ENCODE assay signal across 16 cellular contexts in the genomic region with DNA sequence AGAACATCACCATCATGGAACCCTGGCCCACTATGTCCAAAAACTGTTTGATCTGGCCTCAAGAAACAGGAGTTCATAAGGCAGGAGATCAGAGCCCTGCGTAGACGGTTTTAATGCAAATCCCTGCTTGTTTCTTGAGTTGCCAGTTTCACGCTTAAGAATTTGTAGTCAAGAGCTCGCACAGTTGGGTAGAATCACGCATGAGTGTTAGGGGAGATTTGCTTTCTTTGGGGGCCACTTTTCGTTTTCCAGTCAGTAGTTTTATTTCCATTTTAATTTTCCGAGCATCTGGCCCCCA. TPM values are rescaled to one million over a fixed set of nuclear protein-coding genes. Genes with fewer than 3 reads are reported as not detected.
"Had no signal": no experiment of that assay in that cellular context is flagged by ENCODE, and none has a peak within 500 bp of the region (broad histone marks: within the 10 kb centered on the region; RNA-seq: fewer than 3 reads in every experiment).

No MANE protein-coding gene starts in this region.

- H3K27me3 ChIP-seq: adrenal gland, gastrocnemius medialis, spleen, tibial nerve had no signal

- H3K9me3 ChIP-seq: adrenal gland, gastrocnemius medialis, psoas muscle, spleen, tibial nerve had no signal

- H3K36me3 Mint-ChIP-seq: activated CD4-positive, alpha-beta memory T cell treated with anti-CD3 and anti-CD28 coated beads for 36 hours; stimulated activated memory B cell treated with anti-CD40 and anti-IgM and Interleukin-4, amounts not matched to agents 10 μg/mL and 1 μg/mL and 100 μg/mL, for 72 hours had no signal

- H3K27me3 Mint-ChIP-seq: activated CD4-positive, alpha-beta memory T cell treated with anti-CD3 and anti-CD28 coated beads for 36 hours had no signal

- H3K36me3 ChIP-seq: adrenal gland, gastrocnemius medialis, spleen, tibial nerve had no signal

- H3K4me3 ChIP-seq: adrenal gland, coronary artery, gastrocnemius medialis, psoas muscle, spleen, tibial nerve had no signal

- FAIRE-seq: keratinocyte, TTC549 had no signal

- H3K4me3 Mint-ChIP-seq: activated CD4-positive, alpha-beta memory T cell treated with anti-CD3 and anti-CD28 coated beads for 36 hours; activated naive CD4-positive, alpha-beta T cell treated with anti-CD3 and anti-CD28 coated beads, Interleukin-2, amount 10 ng/mL, durations not matched to agents 7 days and 5 days; stimulated activated memory B cell treated with anti-CD40 and anti-IgM and Interleukin-4, amounts not matched to agents 10 μg/mL and 1 μg/mL and 100 μg/mL, for 72 hours had no signal

- H3K9me3 Mint-ChIP-seq: activated CD4-positive, alpha-beta memory T cell treated with anti-CD3 and anti-CD28 coated beads for 36 hours; activated naive CD4-positive, alpha-beta T cell treated with anti-CD3 and anti-CD28 coated beads, Interleukin-2, amount 10 ng/mL, durations not matched to agents 7 days and 5 days; stimulated activated memory B cell treated with anti-CD40 and anti-IgM and Interleukin-4, amounts not matched to agents 10 μg/mL and 1 μg/mL and 100 μg/mL, for 72 hours had no signal

- H3K27ac Mint-ChIP-seq: activated CD4-positive, alpha-beta memory T cell treated with anti-CD3 and anti-CD28 coated beads for 36 hours; activated naive CD4-positive, alpha-beta T cell treated with anti-CD3 and anti-CD28 coated beads, Interleukin-2, amount 10 ng/mL, durations not matched to agents 7 days and 5 days; stimulated activated memory B cell treated with anti-CD40 and anti-IgM and Interleukin-4, amounts not matched to agents 10 μg/mL and 1 μg/mL and 100 μg/mL, for 72 hours had no signal

- H3K27ac ChIP-seq: epithelial cell of prostate, psoas muscle had no signal

- H3K4me1 ChIP-seq: adrenal gland, gastrocnemius medialis, psoas muscle had no signal

RNA-seq across cellular contexts. Expression of a gene that starts 6.7 kb away (rescaled TPM):
- total RNA-seq: activated CD4-positive, alpha-beta memory T cell treated with anti-CD3 and anti-CD28 coated beads for 36 hours; gastrocnemius medialis; liver; myocyte; occipital lobe; psoas muscle; sciatic nerve; spleen had no signal
- polyA plus RNA-seq: keratinocyte, psoas muscle had no signal
